In genomic region chr7:44289341-44290249, GRCh38 we compare ENCODE assay signal across 13 cellular contexts. TPM values are rescaled to one million over a fixed set of nuclear protein-coding genes. Genes with fewer than 3 reads are reported as not detected.
DNase-seq lines count a peak whose midpoint lies in the region; ATAC-seq, FAIRE-seq and TF ChIP-seq lines count a peak whose summit lies in the region.
"Had no signal": no experiment of that assay in that cellular context is flagged by ENCODE, and none has a peak within 500 bp of the region (broad histone marks: within the 10 kb centered on the region; RNA-seq: fewer than 3 reads in every experiment).

No MANE protein-coding gene starts in this region.

- H3K4me3 ChIP-seq in adrenal gland (no peak overlapping the region), kidney (ENCODE audit: low read length in 2 of 2) (no peak overlapping the region), stomach (no peak overlapping the region)

- TF ChIP-seq CTCF in adrenal gland (IDR thresholded peaks at IDR 0.05) (no peak), kidney (IDR thresholded peaks at IDR 0.05; ENCODE audit: borderline replicate concordance, extremely low read depth, insufficient read depth) (no peak), stomach (IDR thresholded peaks at IDR 0.05) (no peak)

- CTCF ChIA-PET in activated CD4-positive, alpha-beta T cell treated with anti-CD3 and anti-CD28 coated beads for 36 hours (lab: Charles Lee) = interaction anchor here (0.7 kb wide), 1 partner anchor 112 kb away, joined by 4 read pairs; no protein-coding TSS in a partner anchor

- H3K4me1 Mint-ChIP-seq in activated CD4-positive, alpha-beta T cell treated with anti-CD3 and anti-CD28 coated beads for 36 hours = no peaks in the 10 kb centered on the region
- H3K4me1 Mint-ChIP-seq in immature natural killer cell = no peaks in the 10 kb centered on the region

- no peak overlapping the region for H3K4me3 Mint-ChIP-seq in activated CD4-positive, alpha-beta T cell treated with anti-CD3 and anti-CD28 coated beads for 36 hours
- no peak overlapping the region for H3K4me3 Mint-ChIP-seq in immature natural killer cell

- no peak for ATAC-seq in activated CD4-positive, alpha-beta T cell treated with anti-CD3 and anti-CD28 coated beads for 36 hours

- no peaks in the 10 kb centered on the region for H3K9me3 Mint-ChIP-seq in activated CD4-positive, alpha-beta T cell treated with anti-CD3 and anti-CD28 coated beads for 36 hours (ENCODE audit: low read depth)
- peaks cover 0 to under 1% (median 0%) of the 10 kb centered on the region in 6 donors for H3K9me3 Mint-ChIP-seq in immature natural killer cell
- H3K9me3 Mint-ChIP-seq: activated T-helper 2 cell treated with anti-CD3 and anti-CD28 coated beads, Interferon-gamma antibody, Interleukin-2, Interleukin-4, amounts not matched to agents 10 μg/mL and 5 μg/mL and 100 μg/mL, durations not matched to agents 14 hours and 24 hours and 36 hours had no signal

- peaks cover 0 to 15% of the 10 kb centered on the region in 2 donors for H3K4me1 ChIP-seq in adrenal gland (replicated peaks in 1 of 2)
- H3K4me1 ChIP-seq in kidney (ENCODE audit: control insufficient read depth in 1 of 2, insufficient read depth in 1 of 2, low read depth in 1 of 2, low read length in 2 of 2) = no peaks in the 10 kb centered on the region
- peaks cover 0 to 23% (median 11%) of the 10 kb centered on the region in 4 donors for H3K4me1 ChIP-seq in stomach

- H3K9me3 ChIP-seq in adrenal gland (replicated peaks in 1 of 3) (no peaks in the 10 kb centered on the region), kidney (ENCODE audit: control insufficient read depth in 1 of 2, low read length in 2 of 2) (no peaks in the 10 kb centered on the region), stomach (no peaks in the 10 kb centered on the region)

- H3K36me3 ChIP-seq in adrenal gland (replicated peaks in 1 of 2) (no peaks in the 10 kb centered on the region), kidney (ENCODE audit: control insufficient read depth in 1 of 2, insufficient read depth in 2 of 2, low read length in 2 of 2) (no peaks in the 10 kb centered on the region), stomach (no peaks in the 10 kb centered on the region)

- FAIRE-seq in kidney (lab: Jason Lieb, UNC) = no peak
- FAIRE-seq: A204.1, TTC549 had no signal

- POLR2A ChIA-PET in activated CD4-positive, alpha-beta T cell treated with anti-CD3 and anti-CD28 coated beads for 36 hours (lab: Charles Lee) = no interaction called here

- peak overlapping the region in 1 of 5 donors; percentile 70 for H3K27ac ChIP-seq in adrenal gland
- no peak overlapping the region for H3K27ac ChIP-seq in kidney (ENCODE audit: low read depth in 2 of 2, low read length in 2 of 2)
- no peak overlapping the region for H3K27ac ChIP-seq in stomach

- TF ChIP-seq POLR2A in adrenal gland (IDR thresholded peaks at IDR 0.05) (no peak), stomach (IDR thresholded peaks at IDR 0.05) (no peak)

- no peak overlapping the region for H3K9ac ChIP-seq in kidney (ENCODE audit: low read length in 2 of 2)

- 78 to 84% (median 82%) methylated on average over 13 to 24 of the region's 24 CpGs for WGBS in adrenal gland, 4 donors
- 88 to 95% (median 93%) methylated on average over 18 to 24 of the region's 24 CpGs for WGBS in stomach, 5 donors

- intact Hi-C loops in activated CD4-positive, alpha-beta T cell treated with anti-CD3 and anti-CD28 coated beads for 36 hours (cut with DNase I, micrococcal nuclease) = no loop called here
- intact Hi-C loops in adrenal gland (cut with DNase I) (no loop called here), kidney (cut with DNase I) (no loop called here), stomach (cut with DNase I; ENCODE audit: low total_unique reads) (no loop called here)

- H3K27me3 Mint-ChIP-seq in activated CD4-positive, alpha-beta T cell treated with anti-CD3 and anti-CD28 coated beads for 36 hours = peaks cover 9% of the 10 kb centered on the region
- H3K27me3 Mint-ChIP-seq in immature natural killer cell (ENCODE audit: low read depth in 3 of 3) = peaks cover 2 to 8% (median 3%) of the 10 kb centered on the region in 3 donors

- DNase-seq in activated CD4-positive, alpha-beta T cell treated with anti-CD3 and anti-CD28 coated beads for 36 hours = peak; percentile 2
- no peak for DNase-seq in activated CD4-positive, alpha-beta T cell treated with anti-CD3 and anti-CD28 coated beads, Interleukin-2, amount 50 U/mL, for 4 hours
- DNase-seq in adrenal gland (peak in 6 of 7 donors; percentile 4 to 58 (median 14)), kidney (peak; percentile 71), stomach (peak; percentile 17), COLO668 (lab: John Stamatoyannopoulos, UW; ENCODE audit: unreplicated experiment) (no peak), immature natural killer cell (no peak), T-helper 2 cell (no peak)
- DNase-seq: NCI-H1417 treated with DMSO at 0.1 percent for 48 hours, NCI-H69 had no signal

- no peak overlapping the region for H3K27ac Mint-ChIP-seq in activated CD4-positive, alpha-beta T cell treated with anti-CD3 and anti-CD28 coated beads for 36 hours
- H3K27ac Mint-ChIP-seq in immature natural killer cell = no peak overlapping the region
- H3K27ac Mint-ChIP-seq: activated T-helper 2 cell treated with anti-CD3 and anti-CD28 coated beads, Interferon-gamma antibody, Interleukin-2, Interleukin-4, amounts not matched to agents 10 μg/mL and 5 μg/mL and 100 μg/mL, durations not matched to agents 14 hours and 24 hours and 36 hours had no signal

- no peak for TF ChIP-seq EP300 in stomach (IDR thresholded peaks at IDR 0.05)

- H3K27me3 ChIP-seq in adrenal gland (peaks cover 5% of the 10 kb centered on the region), stomach (peaks cover 0 to 25% (median 11%) of the 10 kb centered on the region in 3 donors)

- no peaks in the 10 kb centered on the region for H3K36me3 Mint-ChIP-seq in activated CD4-positive, alpha-beta T cell treated with anti-CD3 and anti-CD28 coated beads for 36 hours (ENCODE audit: low read depth)
- H3K36me3 Mint-ChIP-seq in immature natural killer cell = no peaks in the 10 kb centered on the region

RNA-seq across cellular contexts. Expression of gene CAMK2B, which starts 35.8 kb away (rescaled TPM):
- 1 to 10 TPM; 1.1 to 1.8 TPM for total RNA-seq in activated CD4-positive, alpha-beta T cell treated with anti-CD3 and anti-CD28 coated beads for 36 hours
- total RNA-seq in adrenal gland = 1 to 10 TPM in 4 of 8 donors, under 1 TPM in 2, not detected in 2; 0.25 to 9.2 (median 3.4) TPM
- 10 to 100 TPM in 2 of 3 donors, 1 to 10 TPM in 1; 8.1 to 82.3 (median 12.1) TPM for polyA plus RNA-seq in adrenal gland
- 1.1 TPM for total RNA-seq in kidney
- polyA plus RNA-seq in kidney (ENCODE audit: insufficient read depth, low read depth, low replicate concordance) = 3.2 TPM
- 1 to 10 TPM in 2 of 5 donors, under 1 TPM in 1, not detected in 2; 0.92 to 7.6 (median 4.6) TPM for total RNA-seq in stomach
- 10 to 100 TPM in 1 of 3 donors, 1 to 10 TPM in 2; 2.9 to 28.4 (median 6.2) TPM for polyA plus RNA-seq in stomach
- not detected for polyA plus RNA-seq in immature natural killer cell

Comparison
In these comparisons a context has a peak if more than half of its experiments do, and no peak if none do; other contexts are left out.
1. DNase-seq: peak in activated CD4-positive, alpha-beta T cell treated with anti-CD3 and anti-CD28 coated beads for 36 hours (single experiment), adrenal gland (6 of 7), kidney (single experiment) and stomach (single experiment); none in activated CD4-positive, alpha-beta T cell treated with anti-CD3 and anti-CD28 coated beads, Interleukin-2, amount 50 U/mL, for 4 hours (0 of 2), COLO668 (single experiment), immature natural killer cell (0 of 3) and T-helper 2 cell (0 of 5).